In the genomic region with DNA sequence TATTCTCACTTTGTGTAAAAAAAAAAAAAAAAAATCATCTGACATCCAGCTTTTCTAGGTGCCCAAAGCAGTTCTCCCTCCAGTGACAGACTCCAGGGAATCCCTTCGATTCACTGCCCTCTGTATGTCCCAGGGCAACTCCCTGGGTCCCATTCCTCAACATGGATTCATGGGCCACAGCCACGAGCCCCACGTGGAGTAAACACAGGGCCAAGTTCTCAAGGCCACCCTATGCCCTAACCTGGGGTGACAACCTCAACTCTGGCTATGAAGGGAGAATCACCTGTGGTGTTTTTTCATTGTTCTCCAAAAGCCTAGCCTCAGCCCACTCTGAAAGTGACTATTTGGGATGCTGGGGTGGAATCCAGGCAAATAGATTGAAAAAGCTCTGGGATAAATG, we compare ENCODE assay signal across 15 cellular contexts. TPM values are rescaled to one million over a fixed set of nuclear protein-coding genes. Genes with fewer than 3 reads are reported as not detected.
DNase-seq lines count a peak whose midpoint lies in the region; ATAC-seq and TF ChIP-seq lines count a peak whose summit lies in the region.
"Had no signal": no experiment of that assay in that cellular context is flagged by ENCODE, and none has a peak within 500 bp of the region (broad histone marks: within the 10 kb centered on the region; RNA-seq: fewer than 3 reads in every experiment).

No MANE protein-coding gene starts in this region.

- POLR2A ChIA-PET in CD8-positive, alpha-beta memory T cell (lab: Charles Lee) = no interaction called here

- peak overlapping the region in 6 of 8 donors; percentile 12 to 78 (median 42) for H3K27ac Mint-ChIP-seq in CD8-positive, alpha-beta memory T cell
- H3K27ac Mint-ChIP-seq in activated T-helper 2 cell treated with anti-CD3 and anti-CD28 coated beads, Interferon-gamma antibody, Interleukin-2, Interleukin-4, amounts not matched to agents 10 μg/mL and 5 μg/mL and 100 μg/mL, durations not matched to agents 14 hours and 24 hours and 36 hours = peak overlapping the region; percentile 45
- H3K27ac Mint-ChIP-seq in nephron = peak overlapping the region; percentile 6 to 83 (median 79)
- H3K27ac Mint-ChIP-seq in activated CD8-positive, alpha-beta memory T cell treated with anti-CD3 and anti-CD28 coated beads, Interleukin-2, amount 10 ng/mL, durations not matched to agents 7 days and 5 days = no peak overlapping the region

- H3K36me3 ChIP-seq in BLaER1 = peaks cover 28% of the 10 kb centered on the region
- H3K36me3 ChIP-seq in CD8-positive, alpha-beta memory T cell (ENCODE audit: insufficient read depth, low read length) = no peaks in the 10 kb centered on the region
- H3K36me3 ChIP-seq: heart left ventricle, vagina had no signal

- CTCF ChIA-PET in CD8-positive, alpha-beta memory T cell (lab: Charles Lee) = no interaction called here
- CTCF ChIA-PET in activated CD8-positive, alpha-beta memory T cell treated with anti-CD3 and anti-CD28 coated beads, Interleukin-2, amount 10 ng/mL, durations not matched to agents 7 days and 5 days (lab: Charles Lee) = no interaction called here

- ATAC-seq in activated CD8-positive, alpha-beta memory T cell treated with anti-CD3 and anti-CD28 coated beads, Interleukin-2, amount 10 ng/mL, durations not matched to agents 7 days and 5 days = no peak
- ATAC-seq in GM18505 (IDR thresholded peaks at IDR 0.05; ENCODE audit: unreplicated experiment) = no peak
- ATAC-seq: heart left ventricle had no signal

- peak overlapping the region; percentile 86 for H3K27ac ChIP-seq in BLaER1
- H3K27ac ChIP-seq in CD8-positive, alpha-beta memory T cell (ENCODE audit: low read depth, low read length) = no peak overlapping the region
- H3K27ac ChIP-seq: vagina had no signal

- no peaks in the 10 kb centered on the region for H3K27me3 ChIP-seq in BLaER1
- no peaks in the 10 kb centered on the region for H3K27me3 ChIP-seq in CD8-positive, alpha-beta memory T cell (ENCODE audit: insufficient read depth, low read length, poor library complexity, severe bottlenecking)
- H3K27me3 ChIP-seq: vagina had no signal

- H3K4me3 ChIP-seq in BLaER1 = peak overlapping the region; percentile 85
- H3K4me3 ChIP-seq in CD8-positive, alpha-beta memory T cell (ENCODE audit: low read length) = no peak overlapping the region
- H3K4me3 ChIP-seq: heart left ventricle had no signal

- H3K9me3 Mint-ChIP-seq in CD8-positive, alpha-beta memory T cell = no peaks in the 10 kb centered on the region
- no peaks in the 10 kb centered on the region for H3K9me3 Mint-ChIP-seq in activated T-helper 2 cell treated with anti-CD3 and anti-CD28 coated beads, Interferon-gamma antibody, Interleukin-2, Interleukin-4, amounts not matched to agents 10 μg/mL and 5 μg/mL and 100 μg/mL, durations not matched to agents 14 hours and 24 hours and 36 hours
- peaks cover 4% of the 10 kb centered on the region for H3K9me3 Mint-ChIP-seq in nephron
- H3K9me3 Mint-ChIP-seq in activated CD8-positive, alpha-beta memory T cell treated with anti-CD3 and anti-CD28 coated beads, Interleukin-2, amount 10 ng/mL, durations not matched to agents 7 days and 5 days (ENCODE audit: low read depth) = no peaks in the 10 kb centered on the region
- H3K9me3 Mint-ChIP-seq: activated naive CD4-positive, alpha-beta T cell treated with anti-CD3 and anti-CD28 coated beads, Interleukin-2, amount 50 U/mL, for 24 hours had no signal

- no peak for DNase-seq in CD8-positive, alpha-beta memory T cell
- no peak for DNase-seq in activated T-helper 2 cell treated with anti-CD3 and anti-CD28 coated beads, Interferon-gamma antibody, Interleukin-2, Interleukin-4, amounts not matched to agents 10 μg/mL and 5 μg/mL and 100 μg/mL, durations not matched to agents 14 hours and 24 hours and 36 hours (ENCODE audit: low spot score)
- no peak for DNase-seq in activated CD8-positive, alpha-beta memory T cell treated with anti-CD3 and anti-CD28 coated beads, Interleukin-2, amount 10 ng/mL, durations not matched to agents 7 days and 5 days
- DNase-seq in hypothalamus (lab: John Stamatoyannopoulos, UW) = no peak
- DNase-seq: HCEC 1CT; heart left ventricle; Karpas-422; NCI-H146; NCI-H510A; stimulated activated CD4-positive, alpha-beta T cell treated with anti-CD3 and anti-CD28 coated beads, Interleukin-2, amount 100 ng/mL, for 48 hours had no signal

- H3K4me3 Mint-ChIP-seq in CD8-positive, alpha-beta memory T cell = peak overlapping the region in 1 of 7 donors; percentile 83
- peak overlapping the region; percentile 56 for H3K4me3 Mint-ChIP-seq in activated T-helper 2 cell treated with anti-CD3 and anti-CD28 coated beads, Interferon-gamma antibody, Interleukin-2, Interleukin-4, amounts not matched to agents 10 μg/mL and 5 μg/mL and 100 μg/mL, durations not matched to agents 14 hours and 24 hours and 36 hours (ENCODE audit: low read depth)
- H3K4me3 Mint-ChIP-seq in nephron = peak overlapping the region; percentile 45 to 87 (median 74)
- no peak overlapping the region for H3K4me3 Mint-ChIP-seq in activated CD8-positive, alpha-beta memory T cell treated with anti-CD3 and anti-CD28 coated beads, Interleukin-2, amount 10 ng/mL, durations not matched to agents 7 days and 5 days

- H4K20me1 ChIP-seq in BLaER1 = peaks cover 82% of the 10 kb centered on the region

- H3K4me1 Mint-ChIP-seq in CD8-positive, alpha-beta memory T cell = peaks cover 58 to 77% (median 73%) of the 10 kb centered on the region in 3 donors
- H3K4me1 Mint-ChIP-seq in activated T-helper 2 cell treated with anti-CD3 and anti-CD28 coated beads, Interferon-gamma antibody, Interleukin-2, Interleukin-4, amounts not matched to agents 10 μg/mL and 5 μg/mL and 100 μg/mL, durations not matched to agents 14 hours and 24 hours and 36 hours (ENCODE audit: low read depth) = peaks cover 68% of the 10 kb centered on the region
- peaks cover 60% of the 10 kb centered on the region for H3K4me1 Mint-ChIP-seq in nephron
- peaks cover 66% of the 10 kb centered on the region for H3K4me1 Mint-ChIP-seq in activated CD8-positive, alpha-beta memory T cell treated with anti-CD3 and anti-CD28 coated beads, Interleukin-2, amount 10 ng/mL, durations not matched to agents 7 days and 5 days

- no peak for TF ChIP-seq POLR2A in GM18505 (IDR thresholded peaks at IDR 0.05; ENCODE audit: borderline replicate concordance, extremely low read depth, insufficient read depth, insufficient read length)

- peak overlapping the region; percentile 93 for H3K4me2 ChIP-seq in BLaER1

- peaks cover 85% of the 10 kb centered on the region for H3K4me1 ChIP-seq in BLaER1
- H3K4me1 ChIP-seq in CD8-positive, alpha-beta memory T cell (ENCODE audit: insufficient read depth, low read length) = peaks cover 73% of the 10 kb centered on the region

- intact Hi-C loops in activated T-helper 2 cell treated with anti-CD3 and anti-CD28 coated beads, Interferon-gamma antibody, Interleukin-2, Interleukin-4, amounts not matched to agents 10 μg/mL and 5 μg/mL and 100 μg/mL, durations not matched to agents 14 hours and 24 hours and 36 hours (cut with micrococcal nuclease) = no loop called here

- peaks cover 0 to 7% (median 0%) of the 10 kb centered on the region in 3 donors for H3K36me3 Mint-ChIP-seq in CD8-positive, alpha-beta memory T cell
- H3K36me3 Mint-ChIP-seq in activated T-helper 2 cell treated with anti-CD3 and anti-CD28 coated beads, Interferon-gamma antibody, Interleukin-2, Interleukin-4, amounts not matched to agents 10 μg/mL and 5 μg/mL and 100 μg/mL, durations not matched to agents 14 hours and 24 hours and 36 hours (ENCODE audit: low read depth) = peaks cover 65% of the 10 kb centered on the region
- peaks cover 37% of the 10 kb centered on the region for H3K36me3 Mint-ChIP-seq in nephron (ENCODE audit: low read depth)
- peaks cover 25% of the 10 kb centered on the region for H3K36me3 Mint-ChIP-seq in activated CD8-positive, alpha-beta memory T cell treated with anti-CD3 and anti-CD28 coated beads, Interleukin-2, amount 10 ng/mL, durations not matched to agents 7 days and 5 days

- TF ChIP-seq CTCF in nephron (IDR thresholded peaks at IDR 0.05; ENCODE audit: unreplicated experiment in 3 of 3) = no peak

- H3K9ac ChIP-seq in BLaER1 = peak overlapping the region; percentile 90

- no peaks in the 10 kb centered on the region for H3K9me3 ChIP-seq in BLaER1
- H3K9me3 ChIP-seq in CD8-positive, alpha-beta memory T cell (ENCODE audit: low read length) = no peaks in the 10 kb centered on the region
- H3K9me3 ChIP-seq: heart left ventricle, vagina had no signal

- H3K27me3 Mint-ChIP-seq in CD8-positive, alpha-beta memory T cell = no peaks in the 10 kb centered on the region
- peaks cover 6% of the 10 kb centered on the region for H3K27me3 Mint-ChIP-seq in activated T-helper 2 cell treated with anti-CD3 and anti-CD28 coated beads, Interferon-gamma antibody, Interleukin-2, Interleukin-4, amounts not matched to agents 10 μg/mL and 5 μg/mL and 100 μg/mL, durations not matched to agents 14 hours and 24 hours and 36 hours (ENCODE audit: low read depth)
- no peaks in the 10 kb centered on the region for H3K27me3 Mint-ChIP-seq in nephron (ENCODE audit: low read depth)
- peaks cover 7% of the 10 kb centered on the region for H3K27me3 Mint-ChIP-seq in activated CD8-positive, alpha-beta memory T cell treated with anti-CD3 and anti-CD28 coated beads, Interleukin-2, amount 10 ng/mL, durations not matched to agents 7 days and 5 days
- H3K27me3 Mint-ChIP-seq: activated naive CD4-positive, alpha-beta T cell treated with anti-CD3 and anti-CD28 coated beads, Interleukin-2, amount 50 U/mL, for 24 hours had no signal

RNA-seq across cellular contexts. Expression of a gene that starts 3.4 kb away (rescaled TPM):
- total RNA-seq in CD8-positive, alpha-beta memory T cell = 10 to 100 TPM; 39.8 to 40.7 TPM
- polyA plus RNA-seq in CD8-positive, alpha-beta memory T cell = 26.3 TPM
- 93.3 and 99.0 TPM in 2 replicates for total RNA-seq in activated T-helper 2 cell treated with anti-CD3 and anti-CD28 coated beads, Interferon-gamma antibody, Interleukin-2, Interleukin-4, amounts not matched to agents 10 μg/mL and 5 μg/mL and 100 μg/mL, durations not matched to agents 14 hours and 24 hours and 36 hours
- 10 to 100 TPM; 21.9 to 39.2 TPM for total RNA-seq in activated CD8-positive, alpha-beta memory T cell treated with anti-CD3 and anti-CD28 coated beads, Interleukin-2, amount 10 ng/mL, durations not matched to agents 7 days and 5 days
